In the genomic region with DNA sequence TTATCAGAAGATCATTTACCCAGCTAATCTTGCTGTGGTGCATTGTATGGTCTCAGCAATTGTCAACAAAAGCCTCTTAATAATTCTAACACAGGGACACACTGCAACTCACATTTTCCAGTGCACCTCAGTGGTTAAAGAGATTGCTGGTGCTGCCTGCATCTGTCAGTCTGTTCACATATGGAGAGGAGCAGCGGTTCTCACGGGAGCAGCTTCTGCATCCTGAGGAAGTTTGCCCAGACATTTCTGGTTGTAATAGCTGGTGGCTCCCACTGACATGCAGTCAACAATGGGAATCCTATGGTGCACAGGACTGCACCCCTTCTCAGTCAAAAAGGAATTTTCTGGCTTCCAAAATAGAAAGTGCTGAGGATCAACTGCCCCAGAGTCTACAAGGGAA, we compare ENCODE assay signal across 1 cellular context.
TF ChIP-seq lines count a peak whose summit lies in the region.

No MANE protein-coding gene starts in this region.

TF ChIP-seq in GM12878, 131 proteins besides CTCF, POLR2A, EP300 and RAD21:
- TF ChIP-seq USF1 (IDR thresholded peaks at IDR 0.05; ENCODE audit: borderline replicate concordance, extremely low read length, insufficient read depth, low read depth, low read length) = no peak
